Comparison of ENCODE assay signal across 11 cellular contexts in genomic region chr17:64494121-64494520, GRCh38. TPM values are rescaled to one million over a fixed set of nuclear protein-coding genes. Genes with fewer than 3 reads are reported as not detected.
A peak's percentile ranks its signal among the peaks of the same experiment; 100 is the strongest.
DNase-seq lines count a peak whose midpoint lies in the region; ATAC-seq and TF ChIP-seq lines count a peak whose summit lies in the region.
"Had no signal": no experiment of that assay in that cellular context is flagged by ENCODE, and none has a peak within 500 bp of the region (broad histone marks: within the 10 kb centered on the region; RNA-seq: fewer than 3 reads in every experiment).

No MANE protein-coding gene starts in this region.

- no peak for ATAC-seq in activated CD8-positive, alpha-beta T cell treated with anti-CD3 and anti-CD28 coated beads for 36 hours
- no peak for ATAC-seq in activated CD8-positive, alpha-beta T cell treated with anti-CD3 and anti-CD28 coated beads, Interleukin-2, amount 10 ng/mL, durations not matched to agents 7 days and 5 days
- no peak for ATAC-seq in effector memory CD8-positive, alpha-beta T cell (replicated peaks)
- ATAC-seq: foreskin keratinocyte had no signal

- H3F3A ChIP-seq in SU-DHL-6 (ENCODE audit: insufficient read depth), result peaks cover 51% of the 10 kb centered on the region

- H3K9ac ChIP-seq in SU-DHL-6 (ENCODE audit: low read length), result peak overlapping the region; percentile 85; the same call in 1 of the 2 replicates

- H3K4me3 ChIP-seq in SU-DHL-6 (ENCODE audit: insufficient read depth, low read length, poor library complexity, severe bottlenecking), result peak overlapping the region; percentile 95

- no peaks in the 10 kb centered on the region for H3K9me3 Mint-ChIP-seq in activated CD8-positive, alpha-beta T cell treated with anti-CD3 and anti-CD28 coated beads for 36 hours
- H3K9me3 Mint-ChIP-seq in activated CD8-positive, alpha-beta T cell treated with anti-CD3 and anti-CD28 coated beads, Interleukin-2, amount 10 ng/mL, durations not matched to agents 7 days and 5 days (ENCODE audit: insufficient read depth), result no peaks in the 10 kb centered on the region
- no peaks in the 10 kb centered on the region for H3K9me3 Mint-ChIP-seq in nephron
- no peaks in the 10 kb centered on the region for H3K9me3 Mint-ChIP-seq in effector memory CD8-positive, alpha-beta T cell

- no peaks in the 10 kb centered on the region for H3K27me3 ChIP-seq in SU-DHL-6 (ENCODE audit: low read length)
- H3K27me3 ChIP-seq: foreskin keratinocyte, neutrophil had no signal

- H3K27me3 Mint-ChIP-seq in activated CD8-positive, alpha-beta T cell treated with anti-CD3 and anti-CD28 coated beads for 36 hours, result no peaks in the 10 kb centered on the region
- H3K27me3 Mint-ChIP-seq in activated CD8-positive, alpha-beta T cell treated with anti-CD3 and anti-CD28 coated beads, Interleukin-2, amount 10 ng/mL, durations not matched to agents 7 days and 5 days (ENCODE audit: low read depth), result no peaks in the 10 kb centered on the region
- no peaks in the 10 kb centered on the region for H3K27me3 Mint-ChIP-seq in nephron (ENCODE audit: low read depth)
- no peaks in the 10 kb centered on the region for H3K27me3 Mint-ChIP-seq in effector memory CD8-positive, alpha-beta T cell

- peaks cover 24% of the 10 kb centered on the region for H3K36me3 ChIP-seq in SU-DHL-6 (ENCODE audit: low read length)

- POLR2A ChIA-PET in activated CD8-positive, alpha-beta T cell treated with anti-CD3 and anti-CD28 coated beads for 36 hours (lab: Charles Lee), result interaction anchor here (5.2 kb wide), 1 partner anchor 12 kb away, joined by 143 read pairs; the partner anchor contains the start of genes CEP95 and DDX5
- POLR2A ChIA-PET in activated CD8-positive, alpha-beta T cell treated with anti-CD3 and anti-CD28 coated beads, Interleukin-2, amount 10 ng/mL, durations not matched to agents 7 days and 5 days (lab: Charles Lee), result interaction anchor here (5.2 kb wide), 1 partner anchor 12 kb away, joined by 56 read pairs; the partner anchor contains the start of genes CEP95 and DDX5

- no peak overlapping the region for H2AFZ ChIP-seq in SU-DHL-6 (ENCODE audit: low read depth, low read length, severe bottlenecking)

- intact Hi-C loops in activated CD8-positive, alpha-beta T cell treated with anti-CD3 and anti-CD28 coated beads for 36 hours (cut with micrococcal nuclease), result loop anchor here (5.0 kb wide), 1 partner anchor 72 kb away; no protein-coding TSS in a partner anchor

- H3K27ac ChIP-seq in SU-DHL-6 (ENCODE audit: low read depth, low read length), result peak overlapping the region; percentile 45; the same call in 1 of the 2 replicates
- H3K27ac ChIP-seq: foreskin keratinocyte, neutrophil had no signal

- peak overlapping the region; percentile 37 for H3K27ac Mint-ChIP-seq in activated CD8-positive, alpha-beta T cell treated with anti-CD3 and anti-CD28 coated beads for 36 hours
- H3K27ac Mint-ChIP-seq in activated CD8-positive, alpha-beta T cell treated with anti-CD3 and anti-CD28 coated beads, Interleukin-2, amount 10 ng/mL, durations not matched to agents 7 days and 5 days, result no peak overlapping the region
- H3K27ac Mint-ChIP-seq in nephron, result peak overlapping the region in 1 of 3 experiments; percentile 38
- peak overlapping the region in 1 of 2 donors; percentile 60 for H3K27ac Mint-ChIP-seq in effector memory CD8-positive, alpha-beta T cell

- TF ChIP-seq CTCF in activated CD8-positive, alpha-beta T cell treated with anti-CD3 and anti-CD28 coated beads for 36 hours (IDR thresholded peaks at IDR 0.05), result no peak
- TF ChIP-seq CTCF in SU-DHL-6 (IDR thresholded peaks at IDR 0.05; ENCODE audit: insufficient read depth, low read length, poor library complexity, severe bottlenecking) (no peak), nephron (IDR thresholded peaks at IDR 0.05; ENCODE audit: unreplicated experiment in 3 of 3) (no peak)

- no peaks in the 10 kb centered on the region for H3K9me2 ChIP-seq in SU-DHL-6 (replicated peaks; ENCODE audit: insufficient read depth, low read length)

- H3K4me1 Mint-ChIP-seq in activated CD8-positive, alpha-beta T cell treated with anti-CD3 and anti-CD28 coated beads for 36 hours (ENCODE audit: low read depth), result peaks cover 38% of the 10 kb centered on the region
- H3K4me1 Mint-ChIP-seq in activated CD8-positive, alpha-beta T cell treated with anti-CD3 and anti-CD28 coated beads, Interleukin-2, amount 10 ng/mL, durations not matched to agents 7 days and 5 days (ENCODE audit: low read depth), result peaks cover 54% of the 10 kb centered on the region
- H3K4me1 Mint-ChIP-seq in nephron, result peaks cover 32% of the 10 kb centered on the region
- peaks cover 39 to 54% of the 10 kb centered on the region in 2 donors for H3K4me1 Mint-ChIP-seq in effector memory CD8-positive, alpha-beta T cell (ENCODE audit: low read depth in 2 of 2)

- CTCF ChIA-PET in activated CD8-positive, alpha-beta T cell treated with anti-CD3 and anti-CD28 coated beads for 36 hours (lab: Charles Lee), result interaction anchor here (4.8 to 7.0 kb wide), 3 partner anchors 12 to 155 kb away, joined by 32 to 56 read pairs (median 33); partner anchors contain the start of genes CEP95 and DDX5
- CTCF ChIA-PET in activated CD8-positive, alpha-beta T cell treated with anti-CD3 and anti-CD28 coated beads, Interleukin-2, amount 10 ng/mL, durations not matched to agents 7 days and 5 days (lab: Charles Lee), result interaction anchor here (1.1 to 12.0 kb wide), 2 partner anchors 69 to 155 kb away, joined by 3 to 492 read pairs; no protein-coding TSS in a partner anchor

- H3K36me3 Mint-ChIP-seq in activated CD8-positive, alpha-beta T cell treated with anti-CD3 and anti-CD28 coated beads for 36 hours (ENCODE audit: low read depth), result peaks cover 68% of the 10 kb centered on the region
- peaks cover 51% of the 10 kb centered on the region for H3K36me3 Mint-ChIP-seq in activated CD8-positive, alpha-beta T cell treated with anti-CD3 and anti-CD28 coated beads, Interleukin-2, amount 10 ng/mL, durations not matched to agents 7 days and 5 days (ENCODE audit: low read depth)
- peaks cover 42% of the 10 kb centered on the region for H3K36me3 Mint-ChIP-seq in nephron (ENCODE audit: low read depth)
- H3K36me3 Mint-ChIP-seq in effector memory CD8-positive, alpha-beta T cell (ENCODE audit: insufficient read depth), result peaks cover 59% of the 10 kb centered on the region

- peak overlapping the region; percentile 100 for H3K4me3 Mint-ChIP-seq in activated CD8-positive, alpha-beta T cell treated with anti-CD3 and anti-CD28 coated beads for 36 hours
- H3K4me3 Mint-ChIP-seq in activated CD8-positive, alpha-beta T cell treated with anti-CD3 and anti-CD28 coated beads, Interleukin-2, amount 10 ng/mL, durations not matched to agents 7 days and 5 days, result no peak overlapping the region
- H3K4me3 Mint-ChIP-seq in nephron, result peak overlapping the region; percentile 74 to 77 (median 75)
- no peak overlapping the region for H3K4me3 Mint-ChIP-seq in effector memory CD8-positive, alpha-beta T cell

- peaks cover 35% of the 10 kb centered on the region for H3K79me2 ChIP-seq in SU-DHL-6 (ENCODE audit: insufficient read depth, low read length)

- H3K4me2 ChIP-seq in SU-DHL-6 (ENCODE audit: low read depth, low read length, poor library complexity, severe bottlenecking), result peak overlapping the region; percentile 95

- no peaks in the 10 kb centered on the region for H4K20me1 ChIP-seq in SU-DHL-6 (ENCODE audit: low read depth, low read length)

- no peak for DNase-seq in activated CD8-positive, alpha-beta T cell treated with anti-CD3 and anti-CD28 coated beads for 36 hours
- no peak for DNase-seq in activated CD8-positive, alpha-beta T cell treated with anti-CD3 and anti-CD28 coated beads, Interleukin-2, amount 10 ng/mL, durations not matched to agents 7 days and 5 days
- no peak for DNase-seq in effector memory CD8-positive, alpha-beta T cell
- no peak for DNase-seq in DMS114 treated with DMSO at 0.1 percent for 48 hours (lab: John Stamatoyannopoulos, UW; ENCODE audit: unreplicated experiment)
- DNase-seq: cortex of kidney, foreskin keratinocyte, NCI-H2029 had no signal

- no peaks in the 10 kb centered on the region for H3K9me3 ChIP-seq in SU-DHL-6 (ENCODE audit: insufficient read depth, low read length)
- H3K9me3 ChIP-seq: neutrophil had no signal

RNA-seq across cellular contexts. Expression of gene POLG2, which starts 2.7 kb away (rescaled TPM):
- 10 to 100 TPM; 37.3 to 41.1 TPM for total RNA-seq in activated CD8-positive, alpha-beta T cell treated with anti-CD3 and anti-CD28 coated beads for 36 hours
- 10 to 100 TPM; 31.3 to 33.7 TPM for total RNA-seq in activated CD8-positive, alpha-beta T cell treated with anti-CD3 and anti-CD28 coated beads, Interleukin-2, amount 10 ng/mL, durations not matched to agents 7 days and 5 days

RNA-seq across cellular contexts. Expression of gene DDX5, which starts 12.0 kb away (rescaled TPM):
- total RNA-seq in activated CD8-positive, alpha-beta T cell treated with anti-CD3 and anti-CD28 coated beads for 36 hours, result 100 to 1,000 TPM; 632 to 668 TPM
- total RNA-seq in activated CD8-positive, alpha-beta T cell treated with anti-CD3 and anti-CD28 coated beads, Interleukin-2, amount 10 ng/mL, durations not matched to agents 7 days and 5 days, result 100 to 1,000 TPM; 853 to 855 TPM

RNA-seq across cellular contexts. Expression of gene CEP95, which starts 12.7 kb away (rescaled TPM):
- total RNA-seq in activated CD8-positive, alpha-beta T cell treated with anti-CD3 and anti-CD28 coated beads for 36 hours, result 10 to 100 TPM; 45.2 to 45.7 TPM
- total RNA-seq in activated CD8-positive, alpha-beta T cell treated with anti-CD3 and anti-CD28 coated beads, Interleukin-2, amount 10 ng/mL, durations not matched to agents 7 days and 5 days, result 10 to 100 TPM; 49.2 to 51.7 TPM

RNA-seq across cellular contexts. Expression of gene MILR1, which starts 45.2 kb away (rescaled TPM):
- total RNA-seq in activated CD8-positive, alpha-beta T cell treated with anti-CD3 and anti-CD28 coated beads for 36 hours, result 1 to 10 TPM; 1.3 to 2.3 TPM
- total RNA-seq in activated CD8-positive, alpha-beta T cell treated with anti-CD3 and anti-CD28 coated beads, Interleukin-2, amount 10 ng/mL, durations not matched to agents 7 days and 5 days, result 1 to 10 TPM; 1.7 to 2.3 TPM
- total RNA-seq: foreskin keratinocyte, kidney epithelial cell had no signal

Comparison
In these comparisons a context has a peak if more than half of its experiments do, and no peak if none do; other contexts are left out.
1. H3K4me3 Mint-ChIP-seq: peak in activated CD8-positive, alpha-beta T cell treated with anti-CD3 and anti-CD28 coated beads for 36 hours (single experiment) and nephron (3 of 3); none in activated CD8-positive, alpha-beta T cell treated with anti-CD3 and anti-CD28 coated beads, Interleukin-2, amount 10 ng/mL, durations not matched to agents 7 days and 5 days (single experiment) and effector memory CD8-positive, alpha-beta T cell (0 of 2).